In the genomic region with DNA sequence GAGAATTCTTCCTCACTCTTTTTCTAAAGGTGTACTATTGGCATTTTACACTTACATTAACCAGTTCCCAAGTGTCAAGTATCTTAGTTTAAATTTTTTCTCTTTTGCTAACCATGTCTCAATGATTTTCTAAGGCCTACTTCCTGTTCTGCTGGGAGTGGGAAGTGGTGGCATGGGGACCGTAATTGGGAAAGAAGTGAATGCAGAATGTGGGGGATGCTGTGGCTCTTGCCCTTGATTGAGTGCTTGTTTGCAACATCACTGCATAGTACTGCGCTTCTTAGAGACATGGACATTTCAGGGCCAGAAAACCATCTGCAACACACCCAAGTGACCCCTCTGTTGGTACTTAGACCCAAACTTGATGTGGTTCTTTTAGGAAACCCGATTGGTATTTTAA, we compare ENCODE assay signal across 14 cellular contexts.
"Had no signal": no experiment of that assay in that cellular context is flagged by ENCODE, and none has a peak within 500 bp of the region (broad histone marks: within the 10 kb centered on the region; RNA-seq: fewer than 3 reads in every experiment).

No MANE protein-coding gene starts in this region.

- H3K9me3 ChIP-seq: thoracic aorta had no signal

- H3K4me3 ChIP-seq: dorsolateral prefrontal cortex, thoracic aorta had no signal

- H3K27ac ChIP-seq: brain microvascular endothelial cell, dorsolateral prefrontal cortex, thoracic aorta had no signal

- DNase-seq: activated CD4-positive, alpha-beta T cell treated with anti-CD3 and anti-CD28 coated beads for 48 hours; activated CD4-positive, CD25-positive, alpha-beta regulatory T cell; activated CD8-positive, alpha-beta T cell treated with anti-CD3 and anti-CD28 coated beads for 36 hours; activated naive CD4-positive, alpha-beta T cell treated with anti-CD3 and anti-CD28 coated beads for 36 hours; activated T-cell treated with anti-CD3 and anti-CD28 coated beads, Interleukin-2, amount 50 U/mL, for 1 hour; aorta; brain microvascular endothelial cell; central memory CD4-positive, alpha-beta T cell; dorsolateral prefrontal cortex; mesenchymal stem cell; occipital lobe; posterior cingulate gyrus; stimulated activated naive B cell treated with anti-CD40 and anti-IgM and Interleukin-4, amounts not matched to agents 10 μg/mL and 1 μg/mL and 100 μg/mL, for 72 hours had no signal

- H3K27me3 ChIP-seq: brain microvascular endothelial cell, dorsolateral prefrontal cortex had no signal

- H3K36me3 ChIP-seq: thoracic aorta had no signal
